1 cellular context compared by ENCODE assay signal in the genomic region with DNA sequence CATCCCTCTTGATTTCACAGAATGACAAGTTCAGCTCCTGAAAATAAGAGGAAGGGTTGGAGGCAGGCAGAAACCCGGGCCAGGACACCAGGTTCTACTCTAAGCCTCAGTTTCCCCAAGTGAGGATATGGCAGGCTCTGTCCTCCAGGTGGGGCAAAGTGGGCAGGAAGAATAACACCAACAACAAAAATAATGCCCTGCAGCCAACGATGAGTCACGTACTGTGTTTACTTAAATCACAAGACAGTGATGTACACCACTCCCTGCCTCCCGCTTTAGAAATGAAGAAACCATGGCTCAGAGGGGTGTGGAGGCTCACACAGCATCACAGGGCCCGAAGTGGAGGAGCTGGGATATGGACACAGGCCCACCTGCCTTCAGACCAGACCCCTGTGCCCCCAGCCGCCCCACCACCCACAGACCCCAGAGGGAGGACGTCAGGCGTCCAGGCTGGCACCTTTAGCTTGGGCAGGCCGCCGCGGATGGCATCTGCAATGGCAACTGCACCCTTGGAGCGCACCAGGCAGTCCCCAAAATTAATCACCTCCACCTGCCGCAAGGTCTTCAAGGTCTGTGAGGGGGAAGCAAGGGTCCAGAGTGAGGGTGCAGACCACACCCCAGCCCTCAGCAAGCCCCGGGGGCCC.
TF ChIP-seq lines count a peak whose summit lies in the region.

No MANE protein-coding gene starts in this region.

TF ChIP-seq in A549, 52 proteins besides CTCF, POLR2A, EP300 and RAD21:
- TF ChIP-seq ZSCAN20 (CRISPR knock-in tag; IDR thresholded peaks at IDR 0.05) (no peak), FOXS1 (CRISPR knock-in tag; IDR thresholded peaks at IDR 0.05) (no peak), MAFK (IDR thresholded peaks at IDR 0.05; ENCODE audit: partially characterized antibody) (no peak), ESRRA (IDR thresholded peaks at IDR 0.05; ENCODE audit: borderline replicate concordance, low read length) (no peak), HOXA7 (CRISPR knock-in tag; IDR thresholded peaks at IDR 0.05) (no peak), CEBPB (IDR thresholded peaks at IDR 0.05) (no peak), FOSL2 (IDR thresholded peaks at IDR 0.05) (no peak), FOSL2 (CRISPR knock-in tag; IDR thresholded peaks at IDR 0.05) (peak; percentile 84)
